29 cellular contexts compared by ENCODE assay signal in the genomic region with DNA sequence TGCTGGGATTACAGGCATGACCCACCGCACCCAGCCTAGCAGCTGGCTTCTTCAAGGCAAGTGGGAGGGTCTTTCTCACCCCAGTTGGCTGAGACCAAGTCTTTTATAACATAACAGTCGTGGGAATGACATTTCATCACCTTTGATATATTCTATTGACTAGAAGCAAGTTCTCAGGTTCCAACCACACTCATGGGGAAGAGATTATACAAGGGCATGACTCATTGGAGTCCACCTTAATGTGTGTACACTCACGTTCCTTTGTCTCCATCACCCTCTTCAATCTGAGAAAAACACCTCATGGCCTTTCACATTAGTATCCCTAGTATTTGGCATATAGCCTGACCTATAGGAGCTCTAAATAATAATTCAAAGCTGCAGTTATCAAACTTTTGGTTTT. TPM values are rescaled to one million over a fixed set of nuclear protein-coding genes. Genes with fewer than 3 reads are reported as not detected.
A peak's percentile ranks its signal among the peaks of the same experiment; 100 is the strongest.
DNase-seq lines count a peak whose midpoint lies in the region; ATAC-seq, FAIRE-seq and TF ChIP-seq lines count a peak whose summit lies in the region.
"Had no signal": no experiment of that assay in that cellular context is flagged by ENCODE, and none has a peak within 500 bp of the region (broad histone marks: within the 10 kb centered on the region; RNA-seq: fewer than 3 reads in every experiment).

No MANE protein-coding gene starts in this region.

- TF ChIP-seq CTCF in astrocyte (IDR thresholded peaks at IDR 0.05; ENCODE audit: insufficient read depth, low read depth, low read length) (no peak), WTC11 (IDR thresholded peaks at IDR 0.05) (no peak), brain microvascular endothelial cell (IDR thresholded peaks at IDR 0.05; ENCODE audit: low read depth, low read length, missing control alignments) (no peak)

- H3K9me3 Mint-ChIP-seq in astrocyte (ENCODE audit: unreplicated experiment) (no peaks in the 10 kb centered on the region), WTC11 (no peaks in the 10 kb centered on the region)
- H3K9me3 Mint-ChIP-seq: activated B cell treated with CpG ODN at 0.5 μM for 24 hours; activated CD4-positive, alpha-beta memory T cell treated with anti-CD3 and anti-CD28 coated beads for 36 hours; H9; IgD-negative memory B cell; natural killer cell; stimulated activated naive CD8-positive, alpha-beta T cell treated with anti-CD3 and anti-CD28 coated beads, Interleukin-15, amount 100 ng/mL, for 72 hours had no signal

- H3K4me1 Mint-ChIP-seq in astrocyte (ENCODE audit: low read depth, unreplicated experiment) (no peaks in the 10 kb centered on the region), WTC11 (peaks cover 7% of the 10 kb centered on the region)

- H3K4me1 ChIP-seq in GM23248 (ENCODE audit: insufficient read depth) = peaks cover 13% of the 10 kb centered on the region
- peaks cover 13% of the 10 kb centered on the region for H3K4me1 ChIP-seq in astrocyte (ENCODE audit: insufficient read depth, low read length)
- H3K4me1 ChIP-seq: colonic mucosa had no signal

- H3K4me3 ChIP-seq in GM23248 (no peak overlapping the region), astrocyte (ENCODE audit: insufficient read depth, low read depth, low read length) (no peak overlapping the region), brain microvascular endothelial cell (ENCODE audit: low read depth, low read length) (no peak overlapping the region)
- H3K4me3 ChIP-seq: colonic mucosa, SJCRH30, transverse colon had no signal

- H3K27ac ChIP-seq in GM23248 = no peak overlapping the region
- no peak overlapping the region for H3K27ac ChIP-seq in astrocyte (ENCODE audit: low read depth, low read length)
- H3K27ac ChIP-seq in brain microvascular endothelial cell = no peak overlapping the region
- H3K27ac ChIP-seq: colonic mucosa, SJCRH30, transverse colon had no signal

- no peak overlapping the region for H3K27ac Mint-ChIP-seq in astrocyte (ENCODE audit: unreplicated experiment)
- no peak overlapping the region for H3K27ac Mint-ChIP-seq in WTC11
- H3K27ac Mint-ChIP-seq: activated B cell treated with CpG ODN at 0.5 μM for 24 hours; activated CD4-positive, alpha-beta memory T cell treated with anti-CD3 and anti-CD28 coated beads for 36 hours; B cell; H9; IgD-negative memory B cell; natural killer cell; stimulated activated naive CD8-positive, alpha-beta T cell treated with anti-CD3 and anti-CD28 coated beads, Interleukin-15, amount 100 ng/mL, for 72 hours; T-helper 17 cell had no signal

- H3K27me3 ChIP-seq in GM23248 (replicated peaks; ENCODE audit: insufficient read depth) = no peaks in the 10 kb centered on the region
- no peaks in the 10 kb centered on the region for H3K27me3 ChIP-seq in astrocyte (ENCODE audit: insufficient read depth, low read length)
- H3K27me3 ChIP-seq in brain microvascular endothelial cell (replicated peaks) = no peaks in the 10 kb centered on the region
- H3K27me3 ChIP-seq: colonic mucosa, SJCRH30, transverse colon had no signal

- 71 to 85% methylated on average over 3 of the region's 3 CpGs for WGBS in GM23248 (ENCODE audit: low coverage in 1 of 2, low lambda C conversion rate in 2 of 2, missing lambda C conversion rate in 2 of 2), 2 experiments

- H3K36me3 Mint-ChIP-seq in astrocyte (ENCODE audit: low read depth, unreplicated experiment) = no peaks in the 10 kb centered on the region
- H3K36me3 Mint-ChIP-seq in WTC11 = no peaks in the 10 kb centered on the region
- H3K36me3 Mint-ChIP-seq: activated CD4-positive, alpha-beta memory T cell treated with anti-CD3 and anti-CD28 coated beads for 36 hours; IgD-negative memory B cell; natural killer cell had no signal

- no peaks in the 10 kb centered on the region for H3K9me2 ChIP-seq in GM23248 (ENCODE audit: insufficient read depth)

- no peak overlapping the region for H3K4me3 Mint-ChIP-seq in astrocyte (ENCODE audit: unreplicated experiment)
- H3K4me3 Mint-ChIP-seq in WTC11 = no peak overlapping the region
- H3K4me3 Mint-ChIP-seq: activated B cell treated with CpG ODN at 0.5 μM for 24 hours; activated CD4-positive, alpha-beta memory T cell treated with anti-CD3 and anti-CD28 coated beads for 36 hours; B cell; H9; natural killer cell; stimulated activated naive CD8-positive, alpha-beta T cell treated with anti-CD3 and anti-CD28 coated beads, Interleukin-15, amount 100 ng/mL, for 72 hours; T-helper 17 cell had no signal

- DNase-seq in GM23248 = peak; percentile 19
- peak; percentile 86 for DNase-seq in M059J (ENCODE audit: low read depth)
- DNase-seq in astrocyte (ENCODE audit: low read depth) = peak; percentile 46
- DNase-seq in kidney tubule cell (ENCODE audit: low spot score) = peak; percentile 14
- DNase-seq in WTC11 (ENCODE audit: low spot score) = no peak
- DNase-seq in NAMALWA (ENCODE audit: low spot score) = no peak
- no peak for DNase-seq in brain microvascular endothelial cell
- DNase-seq: activated B cell treated with CpG ODN at 0.5 μM for 24 hours; activated CD4-positive, alpha-beta memory T cell treated with anti-CD3 and anti-CD28 coated beads for 36 hours; activated naive CD4-positive, alpha-beta T cell treated with Interleukin-2 at 50 U/mL for 16 hours; aorta; colonic mucosa; COR-L47; foreskin fibroblast; H9; hypothalamus; mesendoderm; natural killer cell; NCI-H2081; NCI-H82; stimulated activated CD4-positive, alpha-beta T cell treated with anti-CD3 and anti-CD28 coated beads, Interleukin-2, amount 100 ng/mL, for 48 hours; stimulated activated naive CD8-positive, alpha-beta T cell treated with anti-CD3 and anti-CD28 coated beads, Interleukin-15, amount 100 ng/mL, for 72 hours; T-helper 17 cell; transverse colon had no signal

- peaks cover 7% of the 10 kb centered on the region; the same call in 1 of the 2 replicates for H3F3A ChIP-seq in GM23248 (ENCODE audit: insufficient read depth)

- H2AFZ ChIP-seq in GM23248 (no peak overlapping the region), astrocyte (ENCODE audit: low read depth, low read length) (no peak overlapping the region)

- H3K27me3 Mint-ChIP-seq in astrocyte (ENCODE audit: low read depth, unreplicated experiment) (no peaks in the 10 kb centered on the region), WTC11 (ENCODE audit: low read depth) (peaks cover 42% of the 10 kb centered on the region)
- H3K27me3 Mint-ChIP-seq: activated B cell treated with CpG ODN at 0.5 μM for 24 hours; activated CD4-positive, alpha-beta memory T cell treated with anti-CD3 and anti-CD28 coated beads for 36 hours; stimulated activated naive CD8-positive, alpha-beta T cell treated with anti-CD3 and anti-CD28 coated beads, Interleukin-15, amount 100 ng/mL, for 72 hours; T-helper 17 cell had no signal

- H3K9me3 ChIP-seq in GM23248 (ENCODE audit: low read depth) = no peaks in the 10 kb centered on the region
- no peaks in the 10 kb centered on the region for H3K9me3 ChIP-seq in astrocyte (ENCODE audit: insufficient read depth, low read depth, low read length)
- H3K9me3 ChIP-seq: colonic mucosa, SJCRH30, transverse colon had no signal

- H3K79me2 ChIP-seq in GM23248 (ENCODE audit: insufficient read depth) (no peaks in the 10 kb centered on the region), astrocyte (ENCODE audit: insufficient read depth, low read length) (no peaks in the 10 kb centered on the region)

- POLR2A ChIA-PET in WTC11 (lab: Charles Lee) = no interaction called here

- H3K36me3 ChIP-seq in GM23248 (ENCODE audit: low read depth) (no peaks in the 10 kb centered on the region), astrocyte (ENCODE audit: insufficient read depth, low read length) (no peaks in the 10 kb centered on the region), brain microvascular endothelial cell (replicated peaks) (no peaks in the 10 kb centered on the region)
- H3K36me3 ChIP-seq: colonic mucosa, SJCRH30, transverse colon had no signal

- no peak overlapping the region for H3K4me2 ChIP-seq in GM23248 (ENCODE audit: unreplicated experiment)
- no peak overlapping the region for H3K4me2 ChIP-seq in astrocyte (ENCODE audit: low read length)

- CTCF ChIA-PET in WTC11 (lab: Charles Lee) = interaction anchor here (0.5 kb wide), 1 partner anchor 307 kb away, joined by 3 read pairs; no protein-coding TSS in a partner anchor

- in situ Hi-C loops in GM23248 (cut with MboI) (no loop called here), brain microvascular endothelial cell (cut with HindIII; ENCODE audit: low pct_ligation_motif_present, low sequenced_read_pairs) (no loop called here)

- no peak for FAIRE-seq in astrocyte (lab: Jason Lieb, UNC)
- FAIRE-seq: G401.6, small intestine had no signal

- H4K20me1 ChIP-seq in GM23248 (ENCODE audit: insufficient read depth) (no peaks in the 10 kb centered on the region), astrocyte (ENCODE audit: insufficient read depth, low read length) (no peaks in the 10 kb centered on the region)

- no peak for ATAC-seq in WTC11
- ATAC-seq: natural killer cell; stimulated activated naive CD8-positive, alpha-beta T cell treated with anti-CD3 and anti-CD28 coated beads, Interleukin-15, amount 100 ng/mL, for 72 hours; T-helper 17 cell had no signal

- H3K9ac ChIP-seq in GM23248 (no peak overlapping the region), astrocyte (ENCODE audit: low read length) (no peak overlapping the region)

TF ChIP-seq in WTC11, 78 proteins besides CTCF, POLR2A, EP300 and RAD21 (continues in another document):
- no peak for TF ChIP-seq MXD4 (CRISPR knock-in tag; IDR thresholded peaks at IDR 0.05; ENCODE audit: borderline replicate concordance)

RNA-seq across cellular contexts. Expression of gene BBS5, which starts 2.8 kb away (rescaled TPM):
- 7.0 and 8.0 TPM in 2 replicates for total RNA-seq in GM23248 (2014; rRNA removed; shearing (Covaris generic))
- 2.8 and 4.5 TPM in 2 replicates for polyA plus RNA-seq in GM23248 (2016; fragmentation: Nextera tagmentation; extraction: Ambion mirVana)
- 1.3 and 2.8 TPM in 2 replicates for total RNA-seq in M059J (2014; rRNA removed; shearing (Covaris generic))
- total RNA-seq in astrocyte = 3.9 and 4.0 TPM in 2 replicates
- total RNA-seq in WTC11 (2021) = 0.90 to 1.6 TPM (median 1.5 TPM) in 3 replicates

RNA-seq across cellular contexts. Expression of gene KLHL41, which starts 33.0 kb away (rescaled TPM):
- total RNA-seq in GM23248 (2014; rRNA removed; shearing (Covaris generic)) = 0.11 and 0.13 TPM in 2 replicates
- 0.11 TPM in 1 of 2 replicates, not detected in the other for polyA plus RNA-seq in GM23248 (2016; fragmentation: Nextera tagmentation; extraction: Ambion mirVana)
- not detected in 2 replicates for total RNA-seq in M059J (2014; rRNA removed; shearing (Covaris generic))
- total RNA-seq in astrocyte = not detected in 2 replicates
- total RNA-seq in WTC11 (2021) = not detected in 3 replicates
- total RNA-seq: H9, natural killer cell, T-helper 17 cell had no signal
- polyA plus RNA-seq: IgD-negative memory B cell had no signal

Comparison
In these comparisons a context has a peak if more than half of its experiments do, and no peak if none do; other contexts are left out.
1. DNase-seq: peak in GM23248 (single experiment), M059J (single experiment), astrocyte (single experiment) and kidney tubule cell (single experiment); none in WTC11 (single experiment), NAMALWA (single experiment) and brain microvascular endothelial cell (single experiment).